8 cellular contexts compared by ENCODE assay signal in genomic region chr7:97104719-97105129, GRCh38. TPM values are rescaled to one million over a fixed set of nuclear protein-coding genes. Genes with fewer than 3 reads are reported as not detected.
DNase-seq lines count a peak whose midpoint lies in the region; ATAC-seq and TF ChIP-seq lines count a peak whose summit lies in the region.

No MANE protein-coding gene starts in this region.

- intact Hi-C loops in CD8-positive, alpha-beta T cell (cut with DNase I, micrococcal nuclease): loop anchor here (1.0 to 5.0 kb wide), 3 partner anchors 75 to 823 kb away; no protein-coding TSS in a partner anchor

- H3K27ac Mint-ChIP-seq in CD8-positive, alpha-beta T cell: no peak overlapping the region
- H3K27ac Mint-ChIP-seq in activated CD4-positive, alpha-beta memory T cell treated with anti-CD3 and anti-CD28 coated beads, Interleukin-2, amount 10 ng/mL, durations not matched to agents 7 days and 5 days: no peak overlapping the region

- peak; percentile 28 for TF ChIP-seq CTCF in CD8-positive, alpha-beta T cell (IDR thresholded peaks at IDR 0.05)

- no peaks in the 10 kb centered on the region for H3K4me1 Mint-ChIP-seq in CD8-positive, alpha-beta T cell (ENCODE audit: low read depth)
- H3K4me1 Mint-ChIP-seq in activated CD4-positive, alpha-beta memory T cell treated with anti-CD3 and anti-CD28 coated beads, Interleukin-2, amount 10 ng/mL, durations not matched to agents 7 days and 5 days: no peaks in the 10 kb centered on the region

- no peaks in the 10 kb centered on the region for H3K36me3 ChIP-seq in CD8-positive, alpha-beta T cell (ENCODE audit: insufficient read depth, low read length)

- no peaks in the 10 kb centered on the region for H3K27me3 ChIP-seq in CD8-positive, alpha-beta T cell (ENCODE audit: insufficient read depth, low read length)

- CTCF ChIA-PET in CD8-positive, alpha-beta T cell (lab: Charles Lee): interaction anchor here (1.1 to 2.2 kb wide), 6 partner anchors 12 to 733 kb away, joined by 3 to 10 read pairs (median 6); partner anchors contain the start of gene SDHAF3
- CTCF ChIA-PET in activated CD4-positive, alpha-beta memory T cell treated with anti-CD3 and anti-CD28 coated beads, Interleukin-2, amount 10 ng/mL, durations not matched to agents 7 days and 5 days (lab: Charles Lee): interaction anchor here (0.6 to 3.2 kb wide), 12 partner anchors 9 to 741 kb away, joined by 3 to 18 read pairs (median 4); partner anchors contain the start of gene SDHAF3

- H3K9me3 Mint-ChIP-seq in CD8-positive, alpha-beta T cell: peaks cover 5% of the 10 kb centered on the region
- H3K9me3 Mint-ChIP-seq in activated CD4-positive, alpha-beta memory T cell treated with anti-CD3 and anti-CD28 coated beads, Interleukin-2, amount 10 ng/mL, durations not matched to agents 7 days and 5 days: no peaks in the 10 kb centered on the region

- no peaks in the 10 kb centered on the region for H3K4me1 ChIP-seq in CD8-positive, alpha-beta T cell (ENCODE audit: insufficient read depth, low read length)

- ATAC-seq in CD8-positive, alpha-beta T cell: peak; percentile 51
- ATAC-seq in GM19452 (IDR thresholded peaks at IDR 0.05; ENCODE audit: unreplicated experiment) (peak; percentile 97), HG03520 (IDR thresholded peaks at IDR 0.05; ENCODE audit: unreplicated experiment) (peak; percentile 97)

- DNase-seq in CD8-positive, alpha-beta T cell: peak; percentile 25 to 71 (median 60)
- DNase-seq in NCI-H82 (lab: John Stamatoyannopoulos, UW): peak; percentile 87
- peak; percentile 76 for DNase-seq in activated CD4-positive, alpha-beta memory T cell treated with anti-CD3 and anti-CD28 coated beads, Interleukin-2, amount 10 ng/mL, durations not matched to agents 7 days and 5 days
- DNase-seq in ecto neural progenitor cell (ENCODE audit: low spot score): peak; percentile 90
- DNase-seq in medulla oblongata (ENCODE audit: extremely low spot score): peak; percentile 90
- DNase-seq in stimulated activated CD8-positive, alpha-beta memory T cell treated with anti-CD3 and anti-CD28 coated beads, Interleukin-15, amount 100 ng/mL, for 4 hours (ENCODE audit: low read depth in 2 of 2): peak; percentile 23 to 26

- no peak overlapping the region for H3K4me3 ChIP-seq in CD8-positive, alpha-beta T cell (ENCODE audit: low read depth, low read length)

- POLR2A ChIA-PET in CD8-positive, alpha-beta T cell (lab: Charles Lee): no interaction called here
- POLR2A ChIA-PET in activated CD4-positive, alpha-beta memory T cell treated with anti-CD3 and anti-CD28 coated beads, Interleukin-2, amount 10 ng/mL, durations not matched to agents 7 days and 5 days (lab: Charles Lee): interaction anchor here (1.4 kb wide), 1 partner anchor 13 kb away, joined by 3 read pairs; the partner anchor contains the start of gene SDHAF3

- peaks cover 32% of the 10 kb centered on the region for H3K27me3 Mint-ChIP-seq in CD8-positive, alpha-beta T cell (ENCODE audit: low read depth)
- peaks cover 16% of the 10 kb centered on the region for H3K27me3 Mint-ChIP-seq in activated CD4-positive, alpha-beta memory T cell treated with anti-CD3 and anti-CD28 coated beads, Interleukin-2, amount 10 ng/mL, durations not matched to agents 7 days and 5 days

- no peak overlapping the region for H3K4me3 Mint-ChIP-seq in CD8-positive, alpha-beta T cell
- no peak overlapping the region for H3K4me3 Mint-ChIP-seq in activated CD4-positive, alpha-beta memory T cell treated with anti-CD3 and anti-CD28 coated beads, Interleukin-2, amount 10 ng/mL, durations not matched to agents 7 days and 5 days

- H3K9me3 ChIP-seq in CD8-positive, alpha-beta T cell (ENCODE audit: low read length): no peaks in the 10 kb centered on the region

- no peak overlapping the region for H3K27ac ChIP-seq in CD8-positive, alpha-beta T cell (ENCODE audit: low read depth, low read length)

- no peaks in the 10 kb centered on the region for H3K36me3 Mint-ChIP-seq in CD8-positive, alpha-beta T cell
- no peaks in the 10 kb centered on the region for H3K36me3 Mint-ChIP-seq in activated CD4-positive, alpha-beta memory T cell treated with anti-CD3 and anti-CD28 coated beads, Interleukin-2, amount 10 ng/mL, durations not matched to agents 7 days and 5 days (ENCODE audit: low read depth)

RNA-seq across cellular contexts. Expression of gene SDHAF3, which starts 12.8 kb away (rescaled TPM):
- 1 to 10 TPM; 3.5 to 4.6 TPM for total RNA-seq in CD8-positive, alpha-beta T cell
- total RNA-seq in activated CD4-positive, alpha-beta memory T cell treated with anti-CD3 and anti-CD28 coated beads, Interleukin-2, amount 10 ng/mL, durations not matched to agents 7 days and 5 days: 10 to 100 TPM; 16.0 to 16.1 TPM

Comparison
In these comparisons a context has a peak if more than half of its experiments do, and no peak if none do; other contexts are left out.
1. DNase-seq: peak in every context shown above with its lines; median percentile 90 in ecto neural progenitor cell; 90 in medulla oblongata; 87 in NCI-H82; 76 in activated CD4-positive, alpha-beta memory T cell treated with anti-CD3 and anti-CD28 coated beads, Interleukin-2, amount 10 ng/mL, durations not matched to agents 7 days and 5 days; 60 in CD8-positive, alpha-beta T cell; 24 in stimulated activated CD8-positive, alpha-beta memory T cell treated with anti-CD3 and anti-CD28 coated beads, Interleukin-15, amount 100 ng/mL, for 4 hours.